Comparison of ENCODE assay signal across 8 cellular contexts in the genomic region with DNA sequence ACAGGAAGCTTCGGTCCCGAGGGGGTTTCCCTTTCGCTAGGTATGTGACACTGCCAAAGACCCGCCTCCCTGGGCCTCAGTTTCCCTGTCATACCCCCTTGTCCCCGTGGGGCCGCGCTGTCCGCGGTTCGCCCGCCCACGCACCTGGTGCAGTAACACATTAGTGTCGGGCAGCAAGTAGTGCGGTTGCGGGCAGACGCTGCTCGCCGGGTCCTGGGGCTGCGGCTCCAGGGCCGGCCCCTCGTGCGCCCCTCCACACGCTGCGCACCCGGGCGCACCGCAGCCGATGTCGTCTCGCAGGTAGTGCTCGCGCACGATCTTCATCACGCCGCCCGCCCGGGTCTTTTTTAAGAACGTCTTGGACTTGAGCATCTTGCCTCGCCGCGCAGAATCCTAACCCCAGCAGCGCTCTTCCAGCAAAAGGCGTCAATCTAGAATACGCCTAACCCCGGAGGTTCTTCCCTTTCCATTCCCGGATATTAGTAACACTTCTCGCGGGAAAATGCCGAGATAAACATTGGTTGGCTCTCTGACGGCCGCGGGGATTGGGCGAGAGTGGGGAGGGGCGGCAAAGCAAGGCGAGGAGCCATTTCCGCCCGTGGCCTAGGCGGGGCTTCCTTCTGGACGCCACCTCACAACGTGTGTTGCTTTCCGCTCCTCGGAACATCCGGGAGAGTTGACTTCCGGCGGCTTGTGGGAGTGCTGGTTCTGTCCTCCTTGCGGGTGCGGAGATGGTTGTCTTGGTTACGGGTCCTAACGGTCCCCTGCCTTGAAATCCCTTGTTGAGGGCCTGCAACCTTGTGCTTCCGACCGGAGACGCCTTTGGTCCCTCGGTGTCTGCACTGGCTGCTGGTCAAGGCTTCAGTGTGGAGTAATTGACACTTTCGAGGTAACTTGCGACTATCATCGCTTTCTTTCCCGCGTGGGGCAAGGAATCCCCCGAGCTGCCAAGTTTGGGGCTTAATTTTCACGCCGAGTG. TPM values are rescaled to one million over a fixed set of nuclear protein-coding genes. Genes with fewer than 3 reads are reported as not detected.
DNase-seq lines count a peak whose midpoint lies in the region; ATAC-seq, FAIRE-seq and TF ChIP-seq lines count a peak whose summit lies in the region.

A gene with protein sequence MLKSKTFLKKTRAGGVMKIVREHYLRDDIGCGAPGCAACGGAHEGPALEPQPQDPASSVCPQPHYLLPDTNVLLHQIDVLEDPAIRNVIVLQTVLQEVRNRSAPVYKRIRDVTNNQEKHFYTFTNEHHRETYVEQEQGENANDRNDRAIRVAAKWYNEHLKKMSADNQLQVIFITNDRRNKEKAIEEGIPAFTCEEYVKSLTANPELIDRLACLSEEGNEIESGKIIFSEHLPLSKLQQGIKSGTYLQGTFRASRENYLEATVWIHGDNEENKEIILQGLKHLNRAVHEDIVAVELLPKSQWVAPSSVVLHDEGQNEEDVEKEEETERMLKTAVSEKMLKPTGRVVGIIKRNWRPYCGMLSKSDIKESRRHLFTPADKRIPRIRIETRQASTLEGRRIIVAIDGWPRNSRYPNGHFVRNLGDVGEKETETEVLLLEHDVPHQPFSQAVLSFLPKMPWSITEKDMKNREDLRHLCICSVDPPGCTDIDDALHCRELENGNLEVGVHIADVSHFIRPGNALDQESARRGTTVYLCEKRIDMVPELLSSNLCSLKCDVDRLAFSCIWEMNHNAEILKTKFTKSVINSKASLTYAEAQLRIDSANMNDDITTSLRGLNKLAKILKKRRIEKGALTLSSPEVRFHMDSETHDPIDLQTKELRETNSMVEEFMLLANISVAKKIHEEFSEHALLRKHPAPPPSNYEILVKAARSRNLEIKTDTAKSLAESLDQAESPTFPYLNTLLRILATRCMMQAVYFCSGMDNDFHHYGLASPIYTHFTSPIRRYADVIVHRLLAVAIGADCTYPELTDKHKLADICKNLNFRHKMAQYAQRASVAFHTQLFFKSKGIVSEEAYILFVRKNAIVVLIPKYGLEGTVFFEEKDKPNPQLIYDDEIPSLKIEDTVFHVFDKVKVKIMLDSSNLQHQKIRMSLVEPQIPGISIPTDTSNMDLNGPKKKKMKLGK (minus strand): TSS at position 440 of the 979 bp plus-strand sequence. CDS start 68 bp downstream, at position 372.
A gene with protein sequence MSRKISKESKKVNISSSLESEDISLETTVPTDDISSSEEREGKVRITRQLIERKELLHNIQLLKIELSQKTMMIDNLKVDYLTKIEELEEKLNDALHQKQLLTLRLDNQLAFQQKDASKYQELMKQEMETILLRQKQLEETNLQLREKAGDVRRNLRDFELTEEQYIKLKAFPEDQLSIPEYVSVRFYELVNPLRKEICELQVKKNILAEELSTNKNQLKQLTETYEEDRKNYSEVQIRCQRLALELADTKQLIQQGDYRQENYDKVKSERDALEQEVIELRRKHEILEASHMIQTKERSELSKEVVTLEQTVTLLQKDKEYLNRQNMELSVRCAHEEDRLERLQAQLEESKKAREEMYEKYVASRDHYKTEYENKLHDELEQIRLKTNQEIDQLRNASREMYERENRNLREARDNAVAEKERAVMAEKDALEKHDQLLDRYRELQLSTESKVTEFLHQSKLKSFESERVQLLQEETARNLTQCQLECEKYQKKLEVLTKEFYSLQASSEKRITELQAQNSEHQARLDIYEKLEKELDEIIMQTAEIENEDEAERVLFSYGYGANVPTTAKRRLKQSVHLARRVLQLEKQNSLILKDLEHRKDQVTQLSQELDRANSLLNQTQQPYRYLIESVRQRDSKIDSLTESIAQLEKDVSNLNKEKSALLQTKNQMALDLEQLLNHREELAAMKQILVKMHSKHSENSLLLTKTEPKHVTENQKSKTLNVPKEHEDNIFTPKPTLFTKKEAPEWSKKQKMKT (plus strand): TSS at position 673 of the 979 bp plus-strand sequence. CDS start 1,337 bp downstream, outside the sequence.

- H3K4me3 ChIP-seq in body of pancreas (peak within 1 kb of the TSS; percentile 85 to 98), sigmoid colon (peak within 1 kb of the TSS; percentile 82 to 95 (median 94))

- H3K36me3 ChIP-seq in body of pancreas (replicated peaks in 1 of 2; ENCODE audit: insufficient read depth in 1 of 2, low read depth in 2 of 2), result peaks cover 0 to 10% of the 10 kb centered on the region in 2 donors
- H3K36me3 ChIP-seq in sigmoid colon, result peaks cover 7 to 30% (median 13%) of the 10 kb centered on the region in 4 donors

- FAIRE-seq in A204.1 (lab: Jason Lieb, UNC) (peak; percentile 100), TTC549 (lab: Jason Lieb, UNC) (peak; percentile 97)

- WGBS in body of pancreas, 2 donors, result 0% methylated on average over 20 to 81 of the region's 81 CpGs
- 0% methylated on average over 81 of the region's 81 CpGs for WGBS in sigmoid colon, 2 donors

- TF ChIP-seq CTCF in body of pancreas (IDR thresholded peaks at IDR 0.05) (peak in 1 of 7 experiments; percentile 18), sigmoid colon (IDR thresholded peaks at IDR 0.05) (no peak)

- ATAC-seq in GM18520 (IDR thresholded peaks at IDR 0.05; ENCODE audit: unreplicated experiment), result peak; percentile 95
- ATAC-seq in HG03064 (IDR thresholded peaks at IDR 0.05; ENCODE audit: low read depth, unreplicated experiment), result peak; percentile 97
- ATAC-seq in body of pancreas, result peak; percentile 100

- peak in 2 of 4 donors; percentile 6 to 20 for TF ChIP-seq EP300 in sigmoid colon (IDR thresholded peaks at IDR 0.05)

- no peaks in the 10 kb centered on the region for H3K9me3 ChIP-seq in body of pancreas
- H3K9me3 ChIP-seq in sigmoid colon, result no peaks in the 10 kb centered on the region

- TF ChIP-seq POLR2A in body of pancreas (IDR thresholded peaks at IDR 0.05), result peak; percentile 68 to 93 (median 90)
- peak; percentile 38 to 66 for TF ChIP-seq POLR2A in sigmoid colon (IDR thresholded peaks at IDR 0.05)

- H3K4me1 ChIP-seq in body of pancreas (peaks cover 28% of the 10 kb centered on the region), sigmoid colon (peaks cover 0 to 41% (median 32%) of the 10 kb centered on the region in 4 donors)

- H3K27me3 ChIP-seq in body of pancreas, result no peaks in the 10 kb centered on the region
- H3K27me3 ChIP-seq in sigmoid colon, result no peaks in the 10 kb centered on the region

- DNase-seq in NCI-H2107 treated with DMSO at 0.1 percent for 48 hours (lab: John Stamatoyannopoulos, UW; ENCODE audit: unreplicated experiment) (peak; percentile 86), body of pancreas (peak; percentile 96 to 98 (median 97)), iPS DF 4.7 (ENCODE audit: extremely low read depth, low spot score) (peak; percentile 91), sigmoid colon (peak; percentile 98)

- peak within 1 kb of the TSS; percentile 51 to 93 (median 83) for H3K27ac ChIP-seq in body of pancreas
- peak within 1 kb of the TSS; percentile 87 to 92 (median 88) for H3K27ac ChIP-seq in sigmoid colon

- intact Hi-C loops in body of pancreas (cut with DNase I), result no loop called here
- intact Hi-C loops in sigmoid colon (cut with DNase I), result loop anchor here (2.0 to 5.0 kb wide), 2 partner anchors 55 to 276 kb away; a partner anchor contains a TSS

RNA-seq across cellular contexts. Expression of the first gene that starts in this region (rescaled TPM):
- total RNA-seq in body of pancreas (10 to 100 TPM in 1 of 2 donors, 1 to 10 TPM in 1; 7.9 to 10.1 TPM), sigmoid colon (10 to 100 TPM; 13.6 to 24.5 (median 19.5) TPM)
- polyA plus RNA-seq in sigmoid colon, result 10 to 100 TPM in 1 of 3 donors, 1 to 10 TPM in 2; 5.4 to 11.8 (median 6.9) TPM

RNA-seq across cellular contexts. Expression of the second gene that starts in this region (rescaled TPM):
- 10 to 100 TPM in 1 of 2 donors, 1 to 10 TPM in 1; 7.6 to 25.9 TPM for total RNA-seq in body of pancreas
- total RNA-seq in sigmoid colon, result 10 to 100 TPM; 17.7 to 24.0 (median 20.9) TPM
- polyA plus RNA-seq in sigmoid colon, result 10 to 100 TPM in 1 of 3 donors, 1 to 10 TPM in 2; 6.5 to 10.8 (median 8.4) TPM

Comparison
In these comparisons a context has a peak if more than half of its experiments do, and no peak if none do; other contexts are left out.
1. Peak in every context shown above with its lines: DNase-seq, ATAC-seq, H3K4me3 ChIP-seq and H3K27ac ChIP-seq.